Comparison of ENCODE assay signal across 27 cellular contexts in the genomic region with DNA sequence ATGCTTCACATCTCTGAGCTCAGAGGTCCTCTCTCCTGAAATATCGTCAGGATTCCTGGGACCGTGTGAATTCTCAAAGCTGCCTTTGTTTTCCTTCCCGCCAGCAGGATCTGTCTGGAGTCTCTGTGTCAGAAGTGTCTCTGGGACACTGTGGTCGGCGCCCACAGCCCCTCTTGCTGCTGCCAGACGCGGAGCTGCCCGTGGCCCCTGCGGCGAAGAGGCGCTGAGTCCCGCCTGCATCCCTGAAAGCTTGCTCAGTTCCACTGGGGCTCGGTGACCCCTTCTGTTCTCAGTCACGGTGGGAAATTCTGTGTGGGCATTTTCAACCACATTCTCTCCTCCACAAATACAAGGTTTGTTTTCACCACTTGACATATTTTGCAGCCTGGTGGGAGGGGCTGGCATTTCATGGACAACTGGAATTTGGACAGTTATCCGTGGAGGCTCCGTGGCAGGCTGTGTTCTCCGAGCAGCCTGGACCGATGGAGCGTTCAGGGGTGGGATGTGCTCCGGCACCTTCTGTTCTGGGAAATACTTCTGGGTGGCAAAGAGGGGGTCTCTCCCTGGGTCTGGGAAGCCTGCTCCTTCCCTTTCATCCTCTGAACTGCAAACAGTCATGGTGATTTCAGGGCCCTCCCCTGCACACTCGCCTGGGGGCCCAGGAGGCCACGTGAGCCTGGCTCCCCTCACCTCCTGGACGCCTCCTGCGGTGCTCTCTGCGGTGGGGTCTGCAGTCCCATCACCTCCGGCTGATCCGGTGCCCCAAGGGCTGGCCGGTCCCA. TPM values are rescaled to one million over a fixed set of nuclear protein-coding genes. Genes with fewer than 3 reads are reported as not detected.
DNase-seq lines count a peak whose midpoint lies in the region; ATAC-seq and TF ChIP-seq lines count a peak whose summit lies in the region.
"Had no signal": no experiment of that assay in that cellular context is flagged by ENCODE, and none has a peak within 500 bp of the region (broad histone marks: within the 10 kb centered on the region; RNA-seq: fewer than 3 reads in every experiment).

No MANE protein-coding gene starts in this region.

- no peaks in the 10 kb centered on the region for H3K36me3 Mint-ChIP-seq in activated CD4-positive, alpha-beta T cell treated with anti-CD3 and anti-CD28 coated beads for 36 hours (ENCODE audit: low read depth)
- H3K36me3 Mint-ChIP-seq in activated CD8-positive, alpha-beta memory T cell treated with anti-CD3 and anti-CD28 coated beads, Interleukin-2, amount 10 ng/mL, durations not matched to agents 7 days and 5 days: no peaks in the 10 kb centered on the region
- H3K36me3 Mint-ChIP-seq: activated naive CD4-positive, alpha-beta T cell treated with anti-CD3 and anti-CD28 coated beads, Interleukin-2, amount 50 U/mL, for 24 hours; memory B cell had no signal

- no peak for TF ChIP-seq POLR2A in right lobe of liver (IDR thresholded peaks at IDR 0.05)

- H3K4me1 ChIP-seq in right lobe of liver: no peaks in the 10 kb centered on the region
- peaks cover 68 to 93% (median 92%) of the 10 kb centered on the region in 3 donors for H3K4me1 ChIP-seq in skeletal muscle tissue (ENCODE audit: control insufficient read depth in 3 of 3, insufficient read depth in 3 of 3, low read length in 3 of 3)
- H3K4me1 ChIP-seq: parathyroid adenoma had no signal

- H3K36me3 ChIP-seq in WERI-Rb-1: no peaks in the 10 kb centered on the region
- no peaks in the 10 kb centered on the region for H3K36me3 ChIP-seq in right lobe of liver
- no peaks in the 10 kb centered on the region for H3K36me3 ChIP-seq in skeletal muscle tissue (ENCODE audit: control insufficient read depth in 3 of 3, insufficient read depth in 3 of 3, low read length in 3 of 3)
- H3K36me3 ChIP-seq: thyroid gland had no signal

- ATAC-seq in activated CD4-positive, alpha-beta T cell treated with anti-CD3 and anti-CD28 coated beads for 36 hours: no peak
- ATAC-seq in right lobe of liver (no peak), HG02852 (IDR thresholded peaks at IDR 0.05; ENCODE audit: unreplicated experiment) (no peak)
- ATAC-seq in activated CD8-positive, alpha-beta memory T cell treated with anti-CD3 and anti-CD28 coated beads, Interleukin-2, amount 10 ng/mL, durations not matched to agents 7 days and 5 days: no peak
- ATAC-seq: GM12878; naive thymus-derived CD4-positive, alpha-beta T cell had no signal

- H3K27me3 Mint-ChIP-seq in activated CD4-positive, alpha-beta T cell treated with anti-CD3 and anti-CD28 coated beads for 36 hours: peaks cover 1% of the 10 kb centered on the region
- peaks cover 4% of the 10 kb centered on the region for H3K27me3 Mint-ChIP-seq in activated CD8-positive, alpha-beta memory T cell treated with anti-CD3 and anti-CD28 coated beads, Interleukin-2, amount 10 ng/mL, durations not matched to agents 7 days and 5 days
- H3K27me3 Mint-ChIP-seq: memory B cell had no signal

- 80% methylated on average over 17 of the region's 28 CpGs for WGBS in right lobe of liver (ENCODE audit: insufficient coverage, low coverage, low lambda C conversion rate, missing lambda C conversion rate)

- TF ChIP-seq CTCF in WERI-Rb-1 (IDR thresholded peaks at IDR 0.05; ENCODE audit: low read depth, low read length): no peak
- no peak for TF ChIP-seq CTCF in right lobe of liver (IDR thresholded peaks at IDR 0.05)

- CTCF ChIA-PET in activated CD4-positive, alpha-beta T cell treated with anti-CD3 and anti-CD28 coated beads for 36 hours (lab: Charles Lee): no interaction called here
- CTCF ChIA-PET in activated CD8-positive, alpha-beta memory T cell treated with anti-CD3 and anti-CD28 coated beads, Interleukin-2, amount 10 ng/mL, durations not matched to agents 7 days and 5 days (lab: Charles Lee): no interaction called here

- DNase-seq in activated CD4-positive, alpha-beta T cell treated with anti-CD3 and anti-CD28 coated beads for 36 hours: peak; percentile 2
- DNase-seq in activated CD4-positive, alpha-beta T cell treated with anti-CD3 and anti-CD28 coated beads for 48 hours: no peak
- DNase-seq in WERI-Rb-1 (peak; percentile 9), right lobe of liver (peak in 2 of 3 donors; percentile 33 to 35), NCI-H524 (lab: John Stamatoyannopoulos, UW) (no peak)
- DNase-seq in activated CD8-positive, alpha-beta memory T cell treated with anti-CD3 and anti-CD28 coated beads, Interleukin-2, amount 10 ng/mL, durations not matched to agents 7 days and 5 days: no peak
- DNase-seq: 8988T; activated CD4-positive, CD25-positive, alpha-beta regulatory T cell treated with anti-CD3 and anti-CD28 coated beads, Interleukin-2, amount 50 U/mL, for 72 hours; activated T-cell treated with anti-CD3 and anti-CD28 coated beads, Interleukin-2, amount 50 U/mL, for 48 hours; anterior cingulate cortex; hypothalamus; naive thymus-derived CD4-positive, alpha-beta T cell; NCI-H1930; NCI-H226; OCI-M1; SHP77 treated with DMSO at 0.1 percent for 48 hours; stimulated activated CD4-positive, alpha-beta T cell treated with anti-CD3 and anti-CD28 coated beads, Interleukin-2, amount 100 ng/mL, for 48 hours; stimulated activated naive CD4-positive, alpha-beta T cell; thyroid gland had no signal

- H3K9me3 ChIP-seq in WERI-Rb-1 (ENCODE audit: severe bottlenecking) (no peaks in the 10 kb centered on the region), right lobe of liver (no peaks in the 10 kb centered on the region), skeletal muscle tissue (ENCODE audit: control insufficient read depth in 3 of 3, low read length in 3 of 3) (no peaks in the 10 kb centered on the region)
- H3K9me3 ChIP-seq: thyroid gland had no signal

- no peaks in the 10 kb centered on the region for H3K9me3 Mint-ChIP-seq in activated CD4-positive, alpha-beta T cell treated with anti-CD3 and anti-CD28 coated beads for 36 hours (ENCODE audit: low read depth)
- no peaks in the 10 kb centered on the region for H3K9me3 Mint-ChIP-seq in activated CD8-positive, alpha-beta memory T cell treated with anti-CD3 and anti-CD28 coated beads, Interleukin-2, amount 10 ng/mL, durations not matched to agents 7 days and 5 days (ENCODE audit: low read depth)
- H3K9me3 Mint-ChIP-seq: activated naive CD4-positive, alpha-beta T cell treated with anti-CD3 and anti-CD28 coated beads, Interleukin-2, amount 50 U/mL, for 24 hours; memory B cell; naive thymus-derived CD4-positive, alpha-beta T cell had no signal

- H3K27ac Mint-ChIP-seq in activated CD4-positive, alpha-beta T cell treated with anti-CD3 and anti-CD28 coated beads for 36 hours: no peak overlapping the region
- no peak overlapping the region for H3K27ac Mint-ChIP-seq in activated CD8-positive, alpha-beta memory T cell treated with anti-CD3 and anti-CD28 coated beads, Interleukin-2, amount 10 ng/mL, durations not matched to agents 7 days and 5 days
- H3K27ac Mint-ChIP-seq: activated naive CD4-positive, alpha-beta T cell treated with anti-CD3 and anti-CD28 coated beads, Interleukin-2, amount 50 U/mL, for 24 hours; memory B cell; naive thymus-derived CD4-positive, alpha-beta T cell had no signal

- peak overlapping the region; percentile 22 to 77 (median 72) for H3K9ac ChIP-seq in skeletal muscle tissue (ENCODE audit: low read depth in 1 of 3, low read length in 3 of 3)
- H3K9ac ChIP-seq: parathyroid adenoma had no signal

- H3K4me3 Mint-ChIP-seq in activated CD4-positive, alpha-beta T cell treated with anti-CD3 and anti-CD28 coated beads for 36 hours: no peak overlapping the region
- H3K4me3 Mint-ChIP-seq in activated CD8-positive, alpha-beta memory T cell treated with anti-CD3 and anti-CD28 coated beads, Interleukin-2, amount 10 ng/mL, durations not matched to agents 7 days and 5 days: no peak overlapping the region
- H3K4me3 Mint-ChIP-seq: activated naive CD4-positive, alpha-beta T cell treated with anti-CD3 and anti-CD28 coated beads, Interleukin-2, amount 50 U/mL, for 24 hours; naive thymus-derived CD4-positive, alpha-beta T cell had no signal

- intact Hi-C loops in activated CD4-positive, alpha-beta T cell treated with anti-CD3 and anti-CD28 coated beads for 36 hours (cut with DNase I, micrococcal nuclease): no loop called here
- intact Hi-C loops in right lobe of liver (cut with DNase I): no loop called here

- H3K27ac ChIP-seq in WERI-Rb-1 (peak overlapping the region; percentile 69), right lobe of liver (no peak overlapping the region), skeletal muscle tissue (ENCODE audit: low read depth, low read length) (peak overlapping the region; percentile 99)
- H3K27ac ChIP-seq: parathyroid adenoma, skin epidermis, thyroid gland had no signal

- H3K27me3 ChIP-seq in WERI-Rb-1 (ENCODE audit: insufficient read depth, low read depth, severe bottlenecking) (no peaks in the 10 kb centered on the region), right lobe of liver (no peaks in the 10 kb centered on the region), skeletal muscle tissue (ENCODE audit: control insufficient read depth in 3 of 3, insufficient read depth in 3 of 3, low read length in 3 of 3) (peaks cover 0 to 9% (median 0%) of the 10 kb centered on the region in 3 donors)
- H3K27me3 ChIP-seq: thyroid gland had no signal

- POLR2A ChIA-PET in activated CD4-positive, alpha-beta T cell treated with anti-CD3 and anti-CD28 coated beads for 36 hours (lab: Charles Lee): no interaction called here

- H3K4me3 ChIP-seq in WERI-Rb-1 (ENCODE audit: low read depth, low read length): no peak overlapping the region
- H3K4me3 ChIP-seq in right lobe of liver: no peak overlapping the region
- peak overlapping the region; percentile 14 to 63 (median 56) for H3K4me3 ChIP-seq in skeletal muscle tissue (ENCODE audit: low read length in 3 of 3)
- H3K4me3 ChIP-seq: GM12878, skin epidermis, thyroid gland had no signal

- no peaks in the 10 kb centered on the region for H3K4me1 Mint-ChIP-seq in activated CD4-positive, alpha-beta T cell treated with anti-CD3 and anti-CD28 coated beads for 36 hours
- H3K4me1 Mint-ChIP-seq in activated CD8-positive, alpha-beta memory T cell treated with anti-CD3 and anti-CD28 coated beads, Interleukin-2, amount 10 ng/mL, durations not matched to agents 7 days and 5 days: no peaks in the 10 kb centered on the region
- H3K4me1 Mint-ChIP-seq: activated naive CD4-positive, alpha-beta T cell treated with anti-CD3 and anti-CD28 coated beads, Interleukin-2, amount 50 U/mL, for 24 hours; memory B cell; naive thymus-derived CD4-positive, alpha-beta T cell had no signal

RNA-seq across cellular contexts. Expression of a gene that starts 42.6 kb away (rescaled TPM):
- 1 to 10 TPM; 1.6 to 2.1 TPM for total RNA-seq in activated CD4-positive, alpha-beta T cell treated with anti-CD3 and anti-CD28 coated beads for 36 hours
- 10 to 100 TPM; 18.5 to 41.3 (median 30.8) TPM for total RNA-seq in right lobe of liver
- total RNA-seq in skeletal muscle tissue: 3.7 TPM
- not detected for total RNA-seq in activated CD8-positive, alpha-beta memory T cell treated with anti-CD3 and anti-CD28 coated beads, Interleukin-2, amount 10 ng/mL, durations not matched to agents 7 days and 5 days
- total RNA-seq: activated CD8-positive, alpha-beta memory T cell treated with anti-CD3 and anti-CD28 coated beads for 36 hours had no signal

RNA-seq across cellular contexts. Expression of a gene that starts 46.8 kb away (rescaled TPM):
- total RNA-seq in activated CD4-positive, alpha-beta T cell treated with anti-CD3 and anti-CD28 coated beads for 36 hours: under 1 TPM; 0.25 to 0.49 TPM
- 1 to 10 TPM in 4 of 6 experiments, under 1 TPM in 2; 0.37 to 1.7 (median 1.1) TPM for total RNA-seq in right lobe of liver
- total RNA-seq in skeletal muscle tissue: 124 TPM
- 1 to 10 TPM in 1 of 2 experiments, under 1 TPM in 1; 0.96 to 1.3 TPM for total RNA-seq in activated CD8-positive, alpha-beta memory T cell treated with anti-CD3 and anti-CD28 coated beads, Interleukin-2, amount 10 ng/mL, durations not matched to agents 7 days and 5 days

Comparison
In these comparisons a context has a peak if more than half of its experiments do, and no peak if none do; other contexts are left out.
1. DNase-seq: peak in activated CD4-positive, alpha-beta T cell treated with anti-CD3 and anti-CD28 coated beads for 36 hours (single experiment), WERI-Rb-1 (single experiment) and right lobe of liver (2 of 3); none in activated CD4-positive, alpha-beta T cell treated with anti-CD3 and anti-CD28 coated beads for 48 hours (single experiment), NCI-H524 (0 of 2) and activated CD8-positive, alpha-beta memory T cell treated with anti-CD3 and anti-CD28 coated beads, Interleukin-2, amount 10 ng/mL, durations not matched to agents 7 days and 5 days (single experiment).
2. H3K27ac ChIP-seq: peak in WERI-Rb-1 (single experiment) and skeletal muscle tissue (single experiment); none in right lobe of liver (0 of 3).
3. H3K4me3 ChIP-seq: peak in skeletal muscle tissue (3 of 3); none in WERI-Rb-1 (single experiment) and right lobe of liver (0 of 3).
4. RNA of a gene that starts 46.8 kb away (total RNA-seq): 124 TPM in skeletal muscle tissue (single experiment); 0.96 to 1.3 TPM in activated CD8-positive, alpha-beta memory T cell treated with anti-CD3 and anti-CD28 coated beads, Interleukin-2, amount 10 ng/mL, durations not matched to agents 7 days and 5 days, 0.37 to 1.7 TPM in right lobe of liver and 0.25 to 0.49 TPM in activated CD4-positive, alpha-beta T cell treated with anti-CD3 and anti-CD28 coated beads for 36 hours; every median in the first group is over 10 times any median in the second.